Comparison of ENCODE assay signal across 1 cellular context in genomic region chr11:2380396-2380795, GRCh38.
TF ChIP-seq lines count a peak whose summit lies in the region.

No MANE protein-coding gene starts in this region.

TF ChIP-seq in K562, 482 proteins besides CTCF, POLR2A, EP300 and RAD21 (continued from another document):
- TF ChIP-seq ATF6 (CRISPR knock-in tag; IDR thresholded peaks at IDR 0.05), result no peak
